ENCODE assay signal across 8 cellular contexts in genomic region chr13:38348890-38349289, GRCh38. TPM values are rescaled to one million over a fixed set of nuclear protein-coding genes. Genes with fewer than 3 reads are reported as not detected.
A peak's percentile ranks its signal among the peaks of the same experiment; 100 is the strongest.
DNase-seq lines count a peak whose midpoint lies in the region; ATAC-seq and TF ChIP-seq lines count a peak whose summit lies in the region.

No MANE protein-coding gene starts in this region.

- POLR2A ChIA-PET in activated CD8-positive, alpha-beta T cell treated with anti-CD3 and anti-CD28 coated beads for 36 hours (lab: Charles Lee) = interaction anchor here (0.7 to 1.6 kb wide), 5 partner anchors 10 to 1349 kb away, joined by 3 to 8 read pairs (median 4); partner anchors contain the start of genes ALG5, EXOSC8 and PROSER1

- TF ChIP-seq CTCF in activated CD8-positive, alpha-beta T cell treated with anti-CD3 and anti-CD28 coated beads for 36 hours (IDR thresholded peaks at IDR 0.05) = no peak
- no peak for TF ChIP-seq CTCF in fibroblast of the aortic adventitia (IDR thresholded peaks at IDR 0.05; ENCODE audit: insufficient read depth, low read length)
- no peak for TF ChIP-seq CTCF in osteocyte (IDR thresholded peaks at IDR 0.05)

- peaks cover 35% of the 10 kb centered on the region for H3K4me1 ChIP-seq in HUES64 (ENCODE audit: insufficient read depth, low read length)

- ATAC-seq in GM21528 (IDR thresholded peaks at IDR 0.05; ENCODE audit: low FRiP score, unreplicated experiment) = peak; percentile 26
- peak; percentile 58 for ATAC-seq in activated CD8-positive, alpha-beta T cell treated with anti-CD3 and anti-CD28 coated beads for 36 hours

- H3K36me3 Mint-ChIP-seq in activated CD8-positive, alpha-beta T cell treated with anti-CD3 and anti-CD28 coated beads for 36 hours (ENCODE audit: low read depth) = peaks cover 31% of the 10 kb centered on the region
- H3K36me3 Mint-ChIP-seq in osteocyte (ENCODE audit: unreplicated experiment) = peaks cover 10% of the 10 kb centered on the region

- peak overlapping the region; percentile 82 for H3K4me3 ChIP-seq in HUES64 (ENCODE audit: low read length)
- H3K4me3 ChIP-seq in fibroblast of the aortic adventitia (ENCODE audit: low read depth, low read length) = peak overlapping the region; percentile 88

- no peaks in the 10 kb centered on the region for H3K9me3 ChIP-seq in HUES64 (ENCODE audit: insufficient read depth, low read depth, low read length)

- DNase-seq in EL = peak; percentile 25
- peak; percentile 61 for DNase-seq in activated CD8-positive, alpha-beta T cell treated with anti-CD3 and anti-CD28 coated beads for 36 hours
- DNase-seq in fibroblast of the aortic adventitia (ENCODE audit: low read depth) = peak; percentile 33
- DNase-seq in osteocyte (ENCODE audit: extremely low spot score, unreplicated experiment) = no peak
- no peak for DNase-seq in NCI-H1092 (lab: John Stamatoyannopoulos, UW)
- DNase-seq in retina = no peak

- WGBS in HUES64 = 2% methylated on average over 10 of the region's 11 CpGs

- peaks cover 27% of the 10 kb centered on the region for H3K36me3 ChIP-seq in HUES64 (ENCODE audit: insufficient read depth, low read length)

- CTCF ChIA-PET in activated CD8-positive, alpha-beta T cell treated with anti-CD3 and anti-CD28 coated beads for 36 hours (lab: Charles Lee) = interaction anchor here (1.4 kb wide), 1 partner anchor 8 kb away, joined by 5 read pairs; no protein-coding TSS in a partner anchor

- no peaks in the 10 kb centered on the region for H3K27me3 Mint-ChIP-seq in activated CD8-positive, alpha-beta T cell treated with anti-CD3 and anti-CD28 coated beads for 36 hours
- no peaks in the 10 kb centered on the region for H3K27me3 Mint-ChIP-seq in osteocyte (ENCODE audit: unreplicated experiment)

- peak overlapping the region; percentile 42; the same call in 1 of the 2 replicates for H3K9ac ChIP-seq in HUES64 (ENCODE audit: low read depth, low read length)

- H3K27ac Mint-ChIP-seq in activated CD8-positive, alpha-beta T cell treated with anti-CD3 and anti-CD28 coated beads for 36 hours = peak overlapping the region; percentile 100
- H3K27ac Mint-ChIP-seq in osteocyte (ENCODE audit: unreplicated experiment) = peak overlapping the region; percentile 98

- no peaks in the 10 kb centered on the region for H3K9me3 Mint-ChIP-seq in activated CD8-positive, alpha-beta T cell treated with anti-CD3 and anti-CD28 coated beads for 36 hours
- H3K9me3 Mint-ChIP-seq in osteocyte (ENCODE audit: unreplicated experiment) = no peaks in the 10 kb centered on the region

- intact Hi-C loops in activated CD8-positive, alpha-beta T cell treated with anti-CD3 and anti-CD28 coated beads for 36 hours (cut with micrococcal nuclease) = no loop called here

- no peaks in the 10 kb centered on the region for H3K27me3 ChIP-seq in HUES64 (ENCODE audit: insufficient read depth, low read length)

- H3K4me1 Mint-ChIP-seq in activated CD8-positive, alpha-beta T cell treated with anti-CD3 and anti-CD28 coated beads for 36 hours (ENCODE audit: low read depth) = peaks cover 36% of the 10 kb centered on the region
- H3K4me1 Mint-ChIP-seq in osteocyte (ENCODE audit: unreplicated experiment) = peaks cover 32% of the 10 kb centered on the region

- H3K27ac ChIP-seq in HUES64 (ENCODE audit: low read depth, low read length) = no peak overlapping the region; the same call in 1 of the 2 replicates

- H3K4me3 Mint-ChIP-seq in activated CD8-positive, alpha-beta T cell treated with anti-CD3 and anti-CD28 coated beads for 36 hours = peak overlapping the region; percentile 99
- peak overlapping the region; percentile 96 for H3K4me3 Mint-ChIP-seq in osteocyte (ENCODE audit: unreplicated experiment)

RNA-seq across cellular contexts. Expression of gene UFM1, which starts 0.8 kb away (rescaled TPM):
- polyA plus RNA-seq in HUES64 (2013, experiment 1 of 2) = 32.9 TPM
- 32.9 TPM for polyA plus RNA-seq in HUES64 (2013, experiment 2 of 2)
- total RNA-seq in activated CD8-positive, alpha-beta T cell treated with anti-CD3 and anti-CD28 coated beads for 36 hours = 10 to 100 TPM; 45.6 to 46.2 TPM
- total RNA-seq in fibroblast of the aortic adventitia (ENCODE audit: low replicate concordance) (65.3 and 134 TPM in 2 replicates), osteocyte (43.7 and 46.3 TPM in 2 replicates)

Comparison
In these comparisons a context has a peak if more than half of its experiments do, and no peak if none do; other contexts are left out.
1. DNase-seq: peak in EL (single experiment), activated CD8-positive, alpha-beta T cell treated with anti-CD3 and anti-CD28 coated beads for 36 hours (single experiment) and fibroblast of the aortic adventitia (single experiment); none in osteocyte (single experiment), NCI-H1092 (single experiment) and retina (single experiment).